Comparison of ENCODE assay signal across 8 cellular contexts in the genomic region with DNA sequence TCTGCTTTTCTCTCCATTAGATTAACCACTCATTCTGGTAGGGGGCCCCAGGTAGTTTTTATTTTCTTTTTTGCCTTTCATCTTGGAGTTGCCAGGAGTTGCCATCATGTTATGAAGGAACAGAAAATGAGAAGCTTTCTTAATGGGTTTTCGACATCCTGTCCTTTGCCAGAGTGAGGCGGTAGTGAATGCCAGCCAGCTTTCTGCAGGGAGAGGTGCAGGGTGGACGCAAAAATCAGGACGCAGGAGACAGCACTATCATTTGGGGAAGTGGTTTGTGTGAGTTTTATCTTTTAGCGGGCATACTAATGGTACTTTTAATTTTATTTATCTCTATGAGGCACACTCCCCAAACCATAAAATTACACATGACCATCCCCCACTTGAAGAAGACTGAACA. TPM values are rescaled to one million over a fixed set of nuclear protein-coding genes. Genes with fewer than 3 reads are reported as not detected.
DNase-seq lines count a peak whose midpoint lies in the region; ATAC-seq and TF ChIP-seq lines count a peak whose summit lies in the region.

No MANE protein-coding gene starts in this region.

- H3K27ac Mint-ChIP-seq in activated CD4-positive, alpha-beta T cell treated with anti-CD3 and anti-CD28 coated beads, Interleukin-2, amount 10 ng/mL, durations not matched to agents 24 days and 14 days = no peak overlapping the region
- H3K27ac Mint-ChIP-seq in progenitor cell of endocrine pancreas = peak overlapping the region; percentile 1

- H3K4me3 ChIP-seq in fibroblast of villous mesenchyme (ENCODE audit: low read depth, low read length) = peak overlapping the region; percentile 90

- H3K4me3 Mint-ChIP-seq in activated CD4-positive, alpha-beta T cell treated with anti-CD3 and anti-CD28 coated beads, Interleukin-2, amount 10 ng/mL, durations not matched to agents 24 days and 14 days = peak overlapping the region; percentile 82
- peak overlapping the region; percentile 93 for H3K4me3 Mint-ChIP-seq in progenitor cell of endocrine pancreas (ENCODE audit: low read depth)

- H3K27me3 Mint-ChIP-seq in activated CD4-positive, alpha-beta T cell treated with anti-CD3 and anti-CD28 coated beads, Interleukin-2, amount 10 ng/mL, durations not matched to agents 24 days and 14 days = peaks cover 72% of the 10 kb centered on the region
- peaks cover 2% of the 10 kb centered on the region for H3K27me3 Mint-ChIP-seq in progenitor cell of endocrine pancreas

- H3K9me3 Mint-ChIP-seq in activated CD4-positive, alpha-beta T cell treated with anti-CD3 and anti-CD28 coated beads, Interleukin-2, amount 10 ng/mL, durations not matched to agents 24 days and 14 days = no peaks in the 10 kb centered on the region
- H3K9me3 Mint-ChIP-seq in progenitor cell of endocrine pancreas (ENCODE audit: low read depth) = no peaks in the 10 kb centered on the region

- peaks cover 12% of the 10 kb centered on the region for H3K4me1 Mint-ChIP-seq in activated CD4-positive, alpha-beta T cell treated with anti-CD3 and anti-CD28 coated beads, Interleukin-2, amount 10 ng/mL, durations not matched to agents 24 days and 14 days
- H3K4me1 Mint-ChIP-seq in progenitor cell of endocrine pancreas (ENCODE audit: low read depth) = peaks cover 21% of the 10 kb centered on the region

- no peak for ATAC-seq in GM18867 (IDR thresholded peaks at IDR 0.05; ENCODE audit: unreplicated experiment)
- ATAC-seq in HG02678 (IDR thresholded peaks at IDR 0.05; ENCODE audit: unreplicated experiment) = no peak

- TF ChIP-seq CTCF in fibroblast of villous mesenchyme (IDR thresholded peaks at IDR 0.05; ENCODE audit: insufficient read depth, low read depth, low read length) = peak; percentile 17
- peak; percentile 8 for TF ChIP-seq CTCF in progenitor cell of endocrine pancreas (IDR thresholded peaks at IDR 0.05; ENCODE audit: unreplicated experiment)

- H3K36me3 Mint-ChIP-seq in activated CD4-positive, alpha-beta T cell treated with anti-CD3 and anti-CD28 coated beads, Interleukin-2, amount 10 ng/mL, durations not matched to agents 24 days and 14 days (ENCODE audit: low read depth) = no peaks in the 10 kb centered on the region
- H3K36me3 Mint-ChIP-seq in progenitor cell of endocrine pancreas (ENCODE audit: insufficient read depth) = peaks cover 5% of the 10 kb centered on the region

- intact Hi-C loops in activated CD4-positive, alpha-beta T cell treated with anti-CD3 and anti-CD28 coated beads, Interleukin-2, amount 10 ng/mL, durations not matched to agents 24 days and 14 days (cut with micrococcal nuclease) = no loop called here

- no peak for DNase-seq in activated CD4-positive, alpha-beta T cell treated with anti-CD3 and anti-CD28 coated beads, Interleukin-2, amount 10 ng/mL, durations not matched to agents 24 days and 14 days
- no peak for DNase-seq in activated CD4-positive, alpha-beta T cell treated with anti-CD3 and anti-CD28 coated beads, Interleukin-2, amount 50 U/mL, for 4 hours
- DNase-seq in SKM-1 treated with dmso at 0.1 percent for 144 hours (lab: John Stamatoyannopoulos, UW; ENCODE audit: unreplicated experiment) = peak; percentile 6
- peak; percentile 31 for DNase-seq in fibroblast of villous mesenchyme (ENCODE audit: low read depth)
- no peak for DNase-seq in progenitor cell of endocrine pancreas (ENCODE audit: low spot score, unreplicated experiment)
- no peak for DNase-seq in SW 1271 (lab: John Stamatoyannopoulos, UW)

RNA-seq across cellular contexts. Expression of gene RASSF8, which starts 1.7 kb away (rescaled TPM):
- total RNA-seq in activated CD4-positive, alpha-beta T cell treated with anti-CD3 and anti-CD28 coated beads, Interleukin-2, amount 10 ng/mL, durations not matched to agents 24 days and 14 days = 0.17 and 0.37 TPM in 2 replicates
- total RNA-seq in fibroblast of villous mesenchyme (60.6 and 127 TPM in 2 replicates), progenitor cell of endocrine pancreas (36.9 and 38.8 TPM in 2 replicates)

Comparison
In these comparisons a context has a peak if more than half of its experiments do, and no peak if none do; other contexts are left out.
1. DNase-seq: peak in SKM-1 treated with dmso at 0.1 percent for 144 hours (single experiment) and fibroblast of villous mesenchyme (single experiment); none in activated CD4-positive, alpha-beta T cell treated with anti-CD3 and anti-CD28 coated beads, Interleukin-2, amount 10 ng/mL, durations not matched to agents 24 days and 14 days (single experiment), activated CD4-positive, alpha-beta T cell treated with anti-CD3 and anti-CD28 coated beads, Interleukin-2, amount 50 U/mL, for 4 hours (0 of 2), progenitor cell of endocrine pancreas (single experiment) and SW 1271 (0 of 2).
2. RNA of gene RASSF8, which starts 1.7 kb away (total RNA-seq): 60.6 to 127 TPM in fibroblast of villous mesenchyme and 36.9 to 38.8 TPM in progenitor cell of endocrine pancreas; 0.17 to 0.37 TPM in activated CD4-positive, alpha-beta T cell treated with anti-CD3 and anti-CD28 coated beads, Interleukin-2, amount 10 ng/mL, durations not matched to agents 24 days and 14 days; every median in the first group is over 10 times any median in the second.